ENCODE assay signal across 14 cellular contexts in genomic region chr2:30503692-30504076, GRCh38. TPM values are rescaled to one million over a fixed set of nuclear protein-coding genes. Genes with fewer than 3 reads are reported as not detected.
DNase-seq lines count a peak whose midpoint lies in the region; ATAC-seq and TF ChIP-seq lines count a peak whose summit lies in the region.
"Had no signal": no experiment of that assay in that cellular context is flagged by ENCODE, and none has a peak within 500 bp of the region (broad histone marks: within the 10 kb centered on the region; RNA-seq: fewer than 3 reads in every experiment).

No MANE protein-coding gene starts in this region.

- H3K9me3 ChIP-seq in left ventricle myocardium inferior (replicated peaks) (peaks cover 41% of the 10 kb centered on the region), mucosa of rectum (ENCODE audit: control insufficient read depth in 2 of 2, low read length in 2 of 2) (peaks cover 3 to 4% of the 10 kb centered on the region in 2 donors), sigmoid colon (peaks cover 0 to 4% (median 0%) of the 10 kb centered on the region in 4 donors)
- H3K9me3 ChIP-seq: ovary, uterus had no signal

- peak overlapping the region; percentile 86 to 90 for H3K27ac Mint-ChIP-seq in T-cell
- H3K27ac Mint-ChIP-seq: GM23338 had no signal

- peaks cover 36% of the 10 kb centered on the region for H3K36me3 Mint-ChIP-seq in T-cell

- no peaks in the 10 kb centered on the region for H3K27me3 Mint-ChIP-seq in T-cell

- peak overlapping the region; percentile 3 for H3K27ac ChIP-seq in left ventricle myocardium inferior (replicated peaks)
- H3K27ac ChIP-seq in mucosa of rectum (ENCODE audit: low read depth in 2 of 2, low read length in 2 of 2): peak overlapping the region; percentile 19 to 39
- peak overlapping the region in 2 of 4 donors; percentile 28 to 33 for H3K27ac ChIP-seq in sigmoid colon
- H3K27ac ChIP-seq: ovary had no signal

- intact Hi-C loops in left ventricle myocardium inferior (cut with micrococcal nuclease): no loop called here
- intact Hi-C loops in Right ventricle myocardium inferior (cut with DNase I): loop anchor here (2.0 kb wide), 1 partner anchor 13 kb away; no protein-coding TSS in a partner anchor
- intact Hi-C loops in sigmoid colon (cut with DNase I): no loop called here

- peaks cover 3 to 25% (median 20%) of the 10 kb centered on the region in 3 donors for H3K9me3 Mint-ChIP-seq in T-cell

- peaks cover 50% of the 10 kb centered on the region for H3K4me1 ChIP-seq in left ventricle myocardium inferior
- peaks cover 4 to 5% of the 10 kb centered on the region in 2 donors for H3K4me1 ChIP-seq in mucosa of rectum (ENCODE audit: control insufficient read depth in 2 of 2, insufficient read depth in 2 of 2, low read length in 2 of 2)
- H3K4me1 ChIP-seq in sigmoid colon: peaks cover 0 to 25% (median 8%) of the 10 kb centered on the region in 4 donors
- H3K4me1 ChIP-seq: uterus had no signal

- H3K4me3 Mint-ChIP-seq in T-cell: peak overlapping the region in 1 of 3 donors; percentile 64
- H3K4me3 Mint-ChIP-seq: GM23338 had no signal

- ATAC-seq in Right ventricle myocardium inferior (no peak), T-cell (replicated peaks in 1 of 4) (peak; percentile 39 to 59 (median 55))

- no peaks in the 10 kb centered on the region for H3K27me3 ChIP-seq in left ventricle myocardium inferior (ENCODE audit: low read depth)
- H3K27me3 ChIP-seq in mucosa of rectum (ENCODE audit: control insufficient read depth in 2 of 2, insufficient read depth in 2 of 2, low read length in 2 of 2): no peaks in the 10 kb centered on the region
- no peaks in the 10 kb centered on the region for H3K27me3 ChIP-seq in sigmoid colon
- H3K27me3 ChIP-seq: ovary, uterus had no signal

- DNase-seq in left ventricle myocardium inferior: no peak
- DNase-seq in Right ventricle myocardium inferior (ENCODE audit: missing footprints): no peak
- no peak for DNase-seq in T-cell
- DNase-seq in sigmoid colon: no peak
- no peak for DNase-seq in NCI-H1048 (lab: John Stamatoyannopoulos, UW)
- DNase-seq in occipital lobe (lab: John Stamatoyannopoulos, UW): no peak
- no peak for DNase-seq in hypothalamus (lab: John Stamatoyannopoulos, UW)
- DNase-seq: activated T-cell treated with anti-CD3 and anti-CD28 coated beads for 4 hours, NCI-H1092 treated with DMSO at 0.1 percent for 48 hours, NCI-H524, ovary, uterus had no signal

- H3K4me1 Mint-ChIP-seq in T-cell: peaks cover 40 to 51% (median 46%) of the 10 kb centered on the region in 3 donors

- no peak overlapping the region for H3K4me3 ChIP-seq in left ventricle myocardium inferior
- no peak overlapping the region for H3K4me3 ChIP-seq in mucosa of rectum (ENCODE audit: low read length in 2 of 2)
- no peak overlapping the region for H3K4me3 ChIP-seq in sigmoid colon
- H3K4me3 ChIP-seq: GM23338, ovary, uterus had no signal

- TF ChIP-seq CTCF in left ventricle myocardium inferior (IDR thresholded peaks at IDR 0.05; ENCODE audit: borderline replicate concordance) (no peak), sigmoid colon (IDR thresholded peaks at IDR 0.05) (no peak)

- 70 to 82% methylated on average over 3 of the region's 3 CpGs for WGBS in sigmoid colon, 2 donors

- POLR2A ChIA-PET in T-cell (lab: Charles Lee): interaction anchor here in 1 of 2 donors (0.7 kb wide), 1 partner anchor 262 kb away, joined by 3 read pairs; no protein-coding TSS in a partner anchor

- no peak for TF ChIP-seq POLR2A in sigmoid colon (IDR thresholded peaks at IDR 0.05)

- H3K9ac ChIP-seq in mucosa of rectum (ENCODE audit: low read depth in 1 of 2, low read length in 2 of 2): no peak overlapping the region

- CTCF ChIA-PET in T-cell (lab: Charles Lee): interaction anchor here in 1 of 2 donors (0.6 to 1.9 kb wide), 2 partner anchors 58 to 208 kb away, joined by 3 to 5 read pairs; no protein-coding TSS in a partner anchor

- no peak for TF ChIP-seq EP300 in sigmoid colon (IDR thresholded peaks at IDR 0.05)

- peaks cover 5% of the 10 kb centered on the region for H3K36me3 ChIP-seq in left ventricle myocardium inferior
- no peaks in the 10 kb centered on the region for H3K36me3 ChIP-seq in mucosa of rectum (ENCODE audit: control insufficient read depth in 2 of 2, insufficient read depth in 2 of 2, low read length in 2 of 2)
- no peaks in the 10 kb centered on the region for H3K36me3 ChIP-seq in sigmoid colon
- H3K36me3 ChIP-seq: ovary, uterus had no signal

RNA-seq across cellular contexts. Expression of gene LCLAT1, which starts 56.6 kb away (rescaled TPM):
- total RNA-seq in left ventricle myocardium inferior (41.0 TPM), Right ventricle myocardium inferior (30.9 TPM), T-cell (10 to 100 TPM; 13.8 to 33.0 (median 19.6) TPM), sigmoid colon (10 to 100 TPM; 10.0 to 17.2 (median 13.4) TPM), occipital lobe (34.8 TPM)
- polyA plus RNA-seq in sigmoid colon: 1 to 10 TPM; 1.2 to 5.9 (median 1.4) TPM
